ENCODE assay signal across 8 cellular contexts in the genomic region with DNA sequence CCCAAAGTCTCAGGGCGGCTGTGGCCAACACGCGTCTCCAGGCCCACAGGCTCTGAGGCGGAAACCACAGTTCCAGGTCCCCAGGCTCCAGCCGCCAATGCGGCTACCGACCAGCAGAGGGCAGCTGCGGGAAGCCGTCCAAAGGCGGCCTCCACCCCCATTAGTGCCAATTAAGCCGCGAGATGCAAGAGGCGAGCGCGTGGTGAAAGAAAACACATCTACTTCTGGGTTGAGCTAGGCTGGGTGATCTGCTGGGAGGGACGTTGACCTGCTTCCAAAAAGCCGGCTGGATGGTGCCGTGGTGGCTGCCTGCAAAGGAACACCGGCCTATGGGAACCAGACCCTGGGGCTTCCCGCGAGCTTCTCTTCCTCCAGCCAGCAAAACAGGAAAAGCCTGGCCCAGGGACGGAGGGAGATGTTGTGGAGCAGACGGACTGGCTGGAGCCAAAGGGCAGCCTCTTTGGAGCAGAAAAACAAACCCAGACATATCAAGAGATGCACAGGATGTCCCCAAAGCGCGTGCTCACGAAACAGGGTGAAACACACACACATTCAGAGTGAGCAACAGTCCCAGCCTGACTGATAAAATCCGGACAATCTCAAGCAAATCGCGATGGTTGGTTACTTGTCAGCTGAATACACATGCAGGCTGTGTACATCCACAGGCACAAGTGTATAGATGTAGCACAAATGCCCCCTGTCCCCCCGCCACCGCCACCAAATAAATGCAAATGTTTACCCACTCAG.
A peak's percentile ranks its signal among the peaks of the same experiment; 100 is the strongest.
DNase-seq lines count a peak whose midpoint lies in the region; ATAC-seq and TF ChIP-seq lines count a peak whose summit lies in the region.

No MANE protein-coding gene starts in this region.

- no peaks in the 10 kb centered on the region for H3K9me3 ChIP-seq in stomach smooth muscle (ENCODE audit: control insufficient read depth in 2 of 2, low read length in 2 of 2)

- TF ChIP-seq CTCF in fibroblast of mammary gland (conservative IDR thresholded peaks at IDR 0.05; ENCODE audit: control insufficient read depth, insufficient read depth, low read depth, low read length): peak; percentile 90

- peak overlapping the region in 1 of 2 donors; percentile 58 for H3K9ac ChIP-seq in stomach smooth muscle (ENCODE audit: low read length in 2 of 2)

- H3K27ac ChIP-seq in stomach smooth muscle (ENCODE audit: low read length): no peak overlapping the region

- peaks cover 6% of the 10 kb centered on the region for H3K4me1 ChIP-seq in stomach smooth muscle (ENCODE audit: control insufficient read depth, insufficient read depth, low read length)

- ATAC-seq in GM19395 (IDR thresholded peaks at IDR 0.05; ENCODE audit: unreplicated experiment): peak; percentile 99
- peak; percentile 99 for ATAC-seq in HG03457 (IDR thresholded peaks at IDR 0.05; ENCODE audit: unreplicated experiment)

- H3K36me3 ChIP-seq in stomach smooth muscle (ENCODE audit: control insufficient read depth in 2 of 2, insufficient read depth in 2 of 2, low read length in 2 of 2): no peaks in the 10 kb centered on the region

- H3K27me3 ChIP-seq in stomach smooth muscle (ENCODE audit: control insufficient read depth in 1 of 2, insufficient read depth in 2 of 2, low read length in 2 of 2): peaks cover 4 to 7% of the 10 kb centered on the region in 2 donors

- DNase-seq in COR-L47 (lab: John Stamatoyannopoulos, UW): peak; percentile 85
- peak; percentile 66 for DNase-seq in NCI-H510A (lab: John Stamatoyannopoulos, UW)
- peak; percentile 82 for DNase-seq in activated CD8-positive, alpha-beta memory T cell treated with anti-CD3 and anti-CD28 coated beads, Interleukin-2, amount 50 U/mL, for 48 hours
- peak; percentile 54 for DNase-seq in fibroblast of mammary gland (ENCODE audit: low read depth)
- peak; percentile 60 for DNase-seq in myocyte (ENCODE audit: low read depth)

- H3K4me3 ChIP-seq in fibroblast of mammary gland (ENCODE audit: control insufficient read depth, low read depth, low read length) (peak overlapping the region; percentile 46), stomach smooth muscle (ENCODE audit: low read length in 2 of 2) (peak overlapping the region; percentile 52 to 69)
